In genomic region chr12:30692470-30692869, GRCh38 we compare ENCODE assay signal across 15 cellular contexts. TPM values are rescaled to one million over a fixed set of nuclear protein-coding genes. Genes with fewer than 3 reads are reported as not detected.
DNase-seq lines count a peak whose midpoint lies in the region; ATAC-seq and TF ChIP-seq lines count a peak whose summit lies in the region.
"Had no signal": no experiment of that assay in that cellular context is flagged by ENCODE, and none has a peak within 500 bp of the region (broad histone marks: within the 10 kb centered on the region; RNA-seq: fewer than 3 reads in every experiment).

No MANE protein-coding gene starts in this region.

- DNase-seq in naive B cell (no peak), NCI-H2081 (lab: John Stamatoyannopoulos, UW) (no peak), upper lobe of left lung (no peak), DMS79 (lab: John Stamatoyannopoulos, UW) (no peak)
- DNase-seq: activated CD8-positive, alpha-beta memory T cell treated with anti-CD3 and anti-CD28 coated beads for 24 hours; activated gamma-delta T cell; NCI-H1436 treated with DMSO at 0.1 percent for 48 hours; trophoblast cell had no signal

- CTCF ChIA-PET in HEK293 (lab: Yijun Ruan, JAX): no interaction called here

- H3K27me3 ChIP-seq in BLaER1 (no peaks in the 10 kb centered on the region), upper lobe of left lung (no peaks in the 10 kb centered on the region)

- no peak overlapping the region for H3K27ac ChIP-seq in BLaER1
- H3K27ac ChIP-seq in HEK293 (ENCODE audit: extremely low read depth, low read depth, low read length): no peak overlapping the region
- no peak overlapping the region for H3K27ac ChIP-seq in upper lobe of left lung
- H3K27ac ChIP-seq: KMS-11, VCaP had no signal

- H3K36me3 Mint-ChIP-seq in brain: no peaks in the 10 kb centered on the region
- H3K36me3 Mint-ChIP-seq in naive B cell: peaks cover 0 to 5% of the 10 kb centered on the region in 2 donors

- TF ChIP-seq POLR2A in upper lobe of left lung (IDR thresholded peaks at IDR 0.05): no peak

- H3K9me3 Mint-ChIP-seq in brain (no peaks in the 10 kb centered on the region), naive B cell (no peaks in the 10 kb centered on the region)

- WGBS in upper lobe of left lung, 2 donors: 60 to 61% methylated on average over 5 of the region's 5 CpGs

- no peak overlapping the region for H3K9ac ChIP-seq in BLaER1
- H3K9ac ChIP-seq: KMS-11 had no signal

- H3K4me1 Mint-ChIP-seq in brain: peaks cover 65% of the 10 kb centered on the region
- peaks cover 34 to 53% (median 49%) of the 10 kb centered on the region in 3 donors for H3K4me1 Mint-ChIP-seq in naive B cell

- H3K9me3 ChIP-seq in BLaER1: no peaks in the 10 kb centered on the region
- H3K9me3 ChIP-seq in HEK293 (ENCODE audit: control insufficient read depth, insufficient read depth, low read depth, low read length): no peaks in the 10 kb centered on the region
- no peaks in the 10 kb centered on the region for H3K9me3 ChIP-seq in upper lobe of left lung

- H3K27me3 Mint-ChIP-seq in brain (peaks cover 7% of the 10 kb centered on the region), naive B cell (no peaks in the 10 kb centered on the region)

- TF ChIP-seq CTCF in HEK293 (tag by site-specific recombination; IDR thresholded peaks at IDR 0.05): no peak
- no peak for TF ChIP-seq CTCF in brain (conservative IDR thresholded peaks at IDR 0.05)
- TF ChIP-seq CTCF in upper lobe of left lung (IDR thresholded peaks at IDR 0.05): no peak

- H3K4me3 ChIP-seq in BLaER1: no peak overlapping the region
- H3K4me3 ChIP-seq in HEK293 (ENCODE audit: low read depth, low read length): no peak overlapping the region
- H3K4me3 ChIP-seq in upper lobe of left lung: no peak overlapping the region
- H3K4me3 ChIP-seq: lung had no signal

- H3K27ac Mint-ChIP-seq in brain: peak overlapping the region in 1 of 5 experiments; percentile 25
- peak overlapping the region in 4 of 6 donors; percentile 0 to 51 (median 26) for H3K27ac Mint-ChIP-seq in naive B cell

- peak overlapping the region; percentile 8; the same call in 1 of the 2 replicates for H3K4me2 ChIP-seq in BLaER1
- H3K4me2 ChIP-seq: KMS-11 had no signal

- H3K4me3 Mint-ChIP-seq in brain: peak overlapping the region in 4 of 5 experiments; percentile 7 to 36 (median 16)
- peak overlapping the region in 5 of 8 donors; percentile 13 to 98 (median 18) for H3K4me3 Mint-ChIP-seq in naive B cell

- H3K36me3 ChIP-seq in BLaER1: 0 out of 2 replicates have a peak, but pooled peaks cover 8% of the 10 kb centered on the region
- H3K36me3 ChIP-seq in HEK293 (ENCODE audit: control insufficient read depth in 2 of 2, insufficient read depth in 1 of 2, low read length in 2 of 2): no peaks in the 10 kb centered on the region
- H3K36me3 ChIP-seq in upper lobe of left lung: peaks cover 0 to 7% (median 0%) of the 10 kb centered on the region in 4 donors

- TF ChIP-seq EP300 in upper lobe of left lung (IDR thresholded peaks at IDR 0.05): no peak

- peaks cover 44% of the 10 kb centered on the region for H4K20me1 ChIP-seq in BLaER1

- ATAC-seq in naive B cell (ENCODE audit: low read depth in 2 of 2) (no peak), upper lobe of left lung (ENCODE audit: low FRiP score in 2 of 2) (no peak), HG02973 (IDR thresholded peaks at IDR 0.05; ENCODE audit: unreplicated experiment) (no peak)

- H3K4me1 ChIP-seq in BLaER1: peaks cover 30% of the 10 kb centered on the region
- peaks cover 13% of the 10 kb centered on the region for H3K4me1 ChIP-seq in HEK293 (ENCODE audit: control insufficient read depth, insufficient read depth, low read length)
- H3K4me1 ChIP-seq in upper lobe of left lung: peaks cover 26 to 32% (median 27%) of the 10 kb centered on the region in 4 donors

- POLR2A ChIA-PET in HEK293 (lab: Yijun Ruan, JAX): no interaction called here

TF ChIP-seq in HEK293, 187 proteins besides CTCF, POLR2A, EP300 and RAD21 (continues in another document):
- TF ChIP-seq ZNF335 (tag by site-specific recombination; conservative IDR thresholded peaks at IDR 0.05) (0 out of 2 replicates have a peak, but pooled peaks have one; percentile 48), ZNF112 (tag by site-specific recombination; IDR thresholded peaks at IDR 0.05) (no peak), ZBTB17 (tag by site-specific recombination; IDR thresholded peaks at IDR 0.05) (peak; percentile 50; the same call in 1 of the 2 replicates), ZSCAN30 (tag by site-specific recombination; IDR thresholded peaks at IDR 0.05) (no peak), ZNF658 (tag by site-specific recombination; IDR thresholded peaks at IDR 0.05) (no peak), SETDB1 (IDR thresholded peaks at IDR 0.05; ENCODE audit: insufficient read length, low read length) (no peak), PRDM6 (tag by site-specific recombination; IDR thresholded peaks at IDR 0.05) (peak; percentile 96), ZNF645 (tag by site-specific recombination; IDR thresholded peaks at IDR 0.05) (no peak), FEZF1 (tag by site-specific recombination; IDR thresholded peaks at IDR 0.05) (peak; percentile 97), IKZF3 (tag by site-specific recombination; IDR thresholded peaks at IDR 0.05) (no peak), ZNF621 (tag by site-specific recombination; IDR thresholded peaks at IDR 0.05) (no peak), ZBTB8A (tag by site-specific recombination; IDR thresholded peaks at IDR 0.05) (no peak), ZNF626 (tag by site-specific recombination; IDR thresholded peaks at IDR 0.05) (no peak), ZNF302 (tag by site-specific recombination; IDR thresholded peaks at IDR 0.05; ENCODE audit: low read depth) (no peak), ZNF600 (tag by site-specific recombination; IDR thresholded peaks at IDR 0.05) (peak; percentile 96), GLI2 (tag by site-specific recombination; IDR thresholded peaks at IDR 0.05; ENCODE audit: borderline replicate concordance, low read depth) (no peak), PRDM1 (tag by site-specific recombination; IDR thresholded peaks at IDR 0.05) (no peak), SP7 (tag by site-specific recombination; IDR thresholded peaks at IDR 0.05) (no peak), ZNF324 (tag by site-specific recombination; IDR thresholded peaks at IDR 0.05) (no peak)
- TF ChIP-seq, protein P1, sequence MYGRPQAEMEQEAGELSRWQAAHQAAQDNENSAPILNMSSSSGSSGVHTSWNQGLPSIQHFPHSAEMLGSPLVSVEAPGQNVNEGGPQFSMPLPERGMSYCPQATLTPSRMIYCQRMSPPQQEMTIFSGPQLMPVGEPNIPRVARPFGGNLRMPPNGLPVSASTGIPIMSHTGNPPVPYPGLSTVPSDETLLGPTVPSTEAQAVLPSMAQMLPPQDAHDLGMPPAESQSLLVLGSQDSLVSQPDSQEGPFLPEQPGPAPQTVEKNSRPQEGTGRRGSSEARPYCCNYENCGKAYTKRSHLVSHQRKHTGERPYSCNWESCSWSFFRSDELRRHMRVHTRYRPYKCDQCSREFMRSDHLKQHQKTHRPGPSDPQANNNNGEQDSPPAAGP (tag by site-specific recombination; IDR thresholded peaks at IDR 0.05): no peak
- TF ChIP-seq, protein P2, sequence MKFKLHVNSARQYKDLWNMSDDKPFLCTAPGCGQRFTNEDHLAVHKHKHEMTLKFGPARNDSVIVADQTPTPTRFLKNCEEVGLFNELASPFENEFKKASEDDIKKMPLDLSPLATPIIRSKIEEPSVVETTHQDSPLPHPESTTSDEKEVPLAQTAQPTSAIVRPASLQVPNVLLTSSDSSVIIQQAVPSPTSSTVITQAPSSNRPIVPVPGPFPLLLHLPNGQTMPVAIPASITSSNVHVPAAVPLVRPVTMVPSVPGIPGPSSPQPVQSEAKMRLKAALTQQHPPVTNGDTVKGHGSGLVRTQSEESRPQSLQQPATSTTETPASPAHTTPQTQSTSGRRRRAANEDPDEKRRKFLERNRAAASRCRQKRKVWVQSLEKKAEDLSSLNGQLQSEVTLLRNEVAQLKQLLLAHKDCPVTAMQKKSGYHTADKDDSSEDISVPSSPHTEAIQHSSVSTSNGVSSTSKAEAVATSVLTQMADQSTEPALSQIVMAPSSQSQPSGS (tag by site-specific recombination; IDR thresholded peaks at IDR 0.05; ENCODE audit: low read depth): no peak

RNA-seq across cellular contexts. Expression of gene IPO8, which starts 3.2 kb away (rescaled TPM):
- polyA plus RNA-seq in brain (ENCODE audit: insufficient read depth, low read depth, low replicate concordance) (22.2 TPM), naive B cell (ENCODE audit: low read depth in 6 of 6) (10 to 100 TPM; 10.0 to 19.0 (median 15.4) TPM)
- total RNA-seq in upper lobe of left lung: 10 to 100 TPM; 20.4 to 68.1 (median 48.0) TPM
